ENCODE assay signal across 8 cellular contexts in the genomic region with DNA sequence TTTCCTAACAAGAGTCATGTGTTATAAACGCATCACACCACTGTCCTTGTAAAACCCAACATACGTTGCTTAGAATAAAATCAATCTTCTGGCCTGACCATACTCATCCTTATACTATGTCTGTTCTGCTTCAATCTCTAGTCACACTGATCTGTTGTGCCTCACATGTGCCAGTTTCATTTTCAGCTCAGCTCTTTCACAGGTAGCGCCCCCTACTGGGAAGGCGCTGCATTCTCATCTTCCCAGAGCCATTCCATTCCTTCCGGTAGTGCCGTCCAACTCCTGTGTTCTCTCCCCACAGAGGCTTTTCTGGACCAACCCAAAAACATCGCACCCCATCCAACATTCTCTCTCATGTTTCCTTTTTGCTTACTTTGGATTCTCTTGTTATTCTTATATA.
DNase-seq lines count a peak whose midpoint lies in the region; ATAC-seq and TF ChIP-seq lines count a peak whose summit lies in the region.

No MANE protein-coding gene starts in this region.

- peak; percentile 45 for TF ChIP-seq CTCF in epithelial cell of esophagus (IDR thresholded peaks at IDR 0.05; ENCODE audit: insufficient read depth, low read depth, low read length, missing control alignments)

- DNase-seq in Ammon's horn (ENCODE audit: low spot score) (peak; percentile 6), epithelial cell of esophagus (ENCODE audit: low read depth) (peak; percentile 2), DMS114 treated with DMSO at 0.1 percent for 48 hours (lab: John Stamatoyannopoulos, UW; ENCODE audit: unreplicated experiment) (no peak), NCI-H1105 (lab: John Stamatoyannopoulos, UW) (no peak)
- peak; percentile 42 for DNase-seq in activated CD4-positive, alpha-beta T cell treated with anti-CD3 and anti-CD28 coated beads, Interleukin-2, amount 50 U/mL, for 1 hour
- peak; percentile 30 for DNase-seq in stimulated activated CD4-positive, alpha-beta T cell treated with anti-CD3 and anti-CD28 coated beads, Interleukin-12 subunit alpha, Interleukin-12 subunit beta, amount 100 ng/mL, for 4 hours

- ATAC-seq in GM19324 (IDR thresholded peaks at IDR 0.05; ENCODE audit: low FRiP score, unreplicated experiment) (peak; percentile 89), HG03432 (IDR thresholded peaks at IDR 0.05; ENCODE audit: unreplicated experiment) (peak; percentile 89)

- no peak overlapping the region for H3K4me3 ChIP-seq in epithelial cell of esophagus (ENCODE audit: low read length)

Comparison
In these comparisons a context has a peak if more than half of its experiments do, and no peak if none do; other contexts are left out.
1. DNase-seq: peak in Ammon's horn (single experiment), activated CD4-positive, alpha-beta T cell treated with anti-CD3 and anti-CD28 coated beads, Interleukin-2, amount 50 U/mL, for 1 hour (single experiment), epithelial cell of esophagus (single experiment) and stimulated activated CD4-positive, alpha-beta T cell treated with anti-CD3 and anti-CD28 coated beads, Interleukin-12 subunit alpha, Interleukin-12 subunit beta, amount 100 ng/mL, for 4 hours (single experiment); none in DMS114 treated with DMSO at 0.1 percent for 48 hours (single experiment) and NCI-H1105 (single experiment).